ENCODE assay signal across 28 cellular contexts in the genomic region with DNA sequence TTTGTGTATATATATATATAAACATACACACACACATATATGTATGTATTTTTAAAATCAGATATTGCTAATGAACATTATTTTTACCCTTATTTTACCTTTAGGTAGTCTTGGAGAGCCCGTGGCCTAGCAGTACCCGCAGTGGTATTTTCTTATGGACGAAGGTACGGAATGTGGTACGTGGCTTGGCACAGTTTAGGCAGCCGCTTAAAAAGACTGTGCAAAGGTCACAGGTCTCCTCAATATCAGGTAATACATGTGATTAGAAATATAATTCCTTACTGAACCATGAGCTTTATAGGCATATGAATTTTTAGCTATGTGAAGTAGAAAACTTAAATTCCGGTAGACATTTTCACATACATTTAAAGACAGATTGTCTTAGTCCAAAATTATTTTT.
"Had no signal": no experiment of that assay in that cellular context is flagged by ENCODE, and none has a peak within 500 bp of the region (broad histone marks: within the 10 kb centered on the region; RNA-seq: fewer than 3 reads in every experiment).

No MANE protein-coding gene starts in this region.

- FAIRE-seq: urothelium cell line had no signal

- H3K27me3 Mint-ChIP-seq: stimulated activated memory B cell treated with anti-CD40 and anti-IgM and Interleukin-4, amounts not matched to agents 10 μg/mL and 1 μg/mL and 100 μg/mL, for 72 hours; stimulated activated naive B cell treated with anti-CD40 and anti-IgM and Interleukin-4, amounts not matched to agents 10 μg/mL and 1 μg/mL and 100 μg/mL, for 72 hours; stimulated activated naive CD8-positive, alpha-beta T cell treated with anti-CD3 and anti-CD28 coated beads, Interleukin-15, amount 100 ng/mL, for 72 hours; stimulated activated naive CD8-positive, alpha-beta T cell treated with anti-CD3 and anti-CD28 coated beads, Interleukin-15, Interleukin-2, amounts not matched to agents 100 ng/mL and 50 ng/mL, for 24 hours; type B pancreatic cell had no signal

- ATAC-seq: stimulated activated effector memory CD8-positive, alpha-beta T cell treated with anti-CD3 and anti-CD28 coated beads, Interleukin-12 subunit alpha, Interleukin-12 subunit beta, amount 100 ng/mL, for 72 hours; stimulated activated memory B cell treated with anti-CD40 and anti-IgM and Interleukin-4, amounts not matched to agents 10 μg/mL and 1 μg/mL and 100 μg/mL, for 72 hours; stimulated activated naive B cell treated with anti-CD40 and anti-IgM and Interleukin-4, amounts not matched to agents 10 μg/mL and 1 μg/mL and 100 μg/mL, for 72 hours; stimulated activated naive CD8-positive, alpha-beta T cell treated with anti-CD3 and anti-CD28 coated beads, Interleukin-15, amount 100 ng/mL, for 72 hours; stimulated activated naive CD8-positive, alpha-beta T cell treated with anti-CD3 and anti-CD28 coated beads, Interleukin-15, Interleukin-2, amounts not matched to agents 100 U/mL and 50 U/mL, for 24 hours; upper lobe of right lung had no signal

- H3K27ac ChIP-seq: suprapubic skin, testis, thoracic aorta, thyroid gland, tibial artery, tibial nerve, transverse colon, upper lobe of left lung, upper lobe of right lung, uterus, vagina had no signal

- H3K36me3 ChIP-seq: uterus had no signal

- H3K9me3 Mint-ChIP-seq: stimulated activated effector memory CD8-positive, alpha-beta T cell treated with anti-CD3 and anti-CD28 coated beads, Interleukin-12 subunit alpha, Interleukin-12 subunit beta, amount 100 ng/mL, for 72 hours; stimulated activated memory B cell treated with anti-CD40 and anti-IgM and Interleukin-4, amounts not matched to agents 10 μg/mL and 1 μg/mL and 100 μg/mL, for 72 hours; stimulated activated naive B cell treated with anti-CD40 and anti-IgM and Interleukin-4, amounts not matched to agents 10 μg/mL and 1 μg/mL and 100 μg/mL, for 72 hours; stimulated activated naive CD8-positive, alpha-beta T cell treated with anti-CD3 and anti-CD28 coated beads, Interleukin-15, amount 100 ng/mL, for 72 hours; stimulated activated naive CD8-positive, alpha-beta T cell treated with anti-CD3 and anti-CD28 coated beads, Interleukin-15, Interleukin-2, amounts not matched to agents 100 ng/mL and 50 ng/mL, for 24 hours; type B pancreatic cell had no signal

- H3K4me1 ChIP-seq: suprapubic skin, testis, thyroid gland, tibial artery, tibial nerve, upper lobe of left lung, upper lobe of right lung, uterus, vagina had no signal

- H3K4me3 Mint-ChIP-seq: stimulated activated effector memory CD8-positive, alpha-beta T cell treated with anti-CD3 and anti-CD28 coated beads, Interleukin-12 subunit alpha, Interleukin-12 subunit beta, amount 100 ng/mL, for 72 hours; stimulated activated memory B cell treated with anti-CD40 and anti-IgM and Interleukin-4, amounts not matched to agents 10 μg/mL and 1 μg/mL and 100 μg/mL, for 72 hours; stimulated activated naive B cell treated with anti-CD40 and anti-IgM and Interleukin-4, amounts not matched to agents 10 μg/mL and 1 μg/mL and 100 μg/mL, for 72 hours; stimulated activated naive CD8-positive, alpha-beta T cell treated with anti-CD3 and anti-CD28 coated beads, Interleukin-15, amount 100 ng/mL, for 72 hours; stimulated activated naive CD8-positive, alpha-beta T cell treated with anti-CD3 and anti-CD28 coated beads, Interleukin-15, Interleukin-2, amounts not matched to agents 100 ng/mL and 50 ng/mL, for 24 hours; type B pancreatic cell had no signal

- H3K4me1 Mint-ChIP-seq: stimulated activated effector memory CD8-positive, alpha-beta T cell treated with anti-CD3 and anti-CD28 coated beads, Interleukin-12 subunit alpha, Interleukin-12 subunit beta, amount 100 ng/mL, for 72 hours; stimulated activated memory B cell treated with anti-CD40 and anti-IgM and Interleukin-4, amounts not matched to agents 10 μg/mL and 1 μg/mL and 100 μg/mL, for 72 hours; stimulated activated naive B cell treated with anti-CD40 and anti-IgM and Interleukin-4, amounts not matched to agents 10 μg/mL and 1 μg/mL and 100 μg/mL, for 72 hours; stimulated activated naive CD8-positive, alpha-beta T cell treated with anti-CD3 and anti-CD28 coated beads, Interleukin-15, amount 100 ng/mL, for 72 hours had no signal

- DNase-seq: stimulated activated CD4-positive, alpha-beta T cell treated with anti-CD3 and anti-CD28 coated beads, Interleukin-2, amount 100 ng/mL, for 48 hours; stimulated activated CD4-positive, alpha-beta T cell treated with anti-CD3 and anti-CD28 coated beads, Interleukin-4, amount 100 ng/mL, for 1 hour; stimulated activated CD4-positive, alpha-beta T cell treated with anti-CD3 and anti-CD28 coated beads, Interleukin-4, amount 100 ng/mL, for 24 hours; stimulated activated CD4-positive, alpha-beta T cell treated with anti-CD3 and anti-CD28 coated beads, Interleukin-4, amount 100 ng/mL, for 4 hours; stimulated activated CD8-positive, alpha-beta memory T cell treated with anti-CD3 and anti-CD28 coated beads, Interleukin-4, amount 100 ng/mL, for 48 hours; stimulated activated naive B cell treated with anti-CD40 and anti-IgM and Interleukin-4, amounts not matched to agents 10 μg/mL and 1 μg/mL and 100 μg/mL, for 72 hours; stimulated activated naive CD4-positive, alpha-beta T cell; stimulated activated naive CD4-positive, alpha-beta T cell treated with Interleukin-2 at 50 U/mL for 16 hours; stimulated activated naive CD8-positive, alpha-beta T cell treated with anti-CD3 and anti-CD28 coated beads, Interleukin-15, amount 100 ng/mL, for 72 hours; stimulated activated naive CD8-positive, alpha-beta T cell treated with anti-CD3 and anti-CD28 coated beads, Interleukin-15, Interleukin-2, amounts not matched to agents 100 U/mL and 50 U/mL, for 24 hours; substantia nigra; testis; thyroid gland; tibial artery; transverse colon; trophoblast cell; upper lobe of left lung; upper lobe of right lung; uterus had no signal

- H3K9me3 ChIP-seq: suprapubic skin, testis, thoracic aorta, thyroid gland, tibial artery, tibial nerve, transverse colon, upper lobe of left lung, upper lobe of right lung, uterus, vagina had no signal

- H3K27me3 ChIP-seq: suprapubic skin, testis, thyroid gland, tibial artery, tibial nerve, transverse colon, upper lobe of left lung, upper lobe of right lung, uterus, vagina had no signal

- H3K27ac Mint-ChIP-seq: stimulated activated effector memory CD8-positive, alpha-beta T cell treated with anti-CD3 and anti-CD28 coated beads, Interleukin-12 subunit alpha, Interleukin-12 subunit beta, amount 100 ng/mL, for 72 hours; stimulated activated memory B cell treated with anti-CD40 and anti-IgM and Interleukin-4, amounts not matched to agents 10 μg/mL and 1 μg/mL and 100 μg/mL, for 72 hours; stimulated activated naive B cell treated with anti-CD40 and anti-IgM and Interleukin-4, amounts not matched to agents 10 μg/mL and 1 μg/mL and 100 μg/mL, for 72 hours; stimulated activated naive CD8-positive, alpha-beta T cell treated with anti-CD3 and anti-CD28 coated beads, Interleukin-15, amount 100 ng/mL, for 72 hours; stimulated activated naive CD8-positive, alpha-beta T cell treated with anti-CD3 and anti-CD28 coated beads, Interleukin-15, Interleukin-2, amounts not matched to agents 100 ng/mL and 50 ng/mL, for 24 hours; type B pancreatic cell had no signal

- H3K4me3 ChIP-seq: suprapubic skin, testis, thoracic aorta, thyroid gland, tibial artery, tibial nerve, transverse colon, upper lobe of left lung, upper lobe of right lung, uterus, vagina had no signal
